Comparison of ENCODE assay signal across 9 cellular contexts in the genomic region with DNA sequence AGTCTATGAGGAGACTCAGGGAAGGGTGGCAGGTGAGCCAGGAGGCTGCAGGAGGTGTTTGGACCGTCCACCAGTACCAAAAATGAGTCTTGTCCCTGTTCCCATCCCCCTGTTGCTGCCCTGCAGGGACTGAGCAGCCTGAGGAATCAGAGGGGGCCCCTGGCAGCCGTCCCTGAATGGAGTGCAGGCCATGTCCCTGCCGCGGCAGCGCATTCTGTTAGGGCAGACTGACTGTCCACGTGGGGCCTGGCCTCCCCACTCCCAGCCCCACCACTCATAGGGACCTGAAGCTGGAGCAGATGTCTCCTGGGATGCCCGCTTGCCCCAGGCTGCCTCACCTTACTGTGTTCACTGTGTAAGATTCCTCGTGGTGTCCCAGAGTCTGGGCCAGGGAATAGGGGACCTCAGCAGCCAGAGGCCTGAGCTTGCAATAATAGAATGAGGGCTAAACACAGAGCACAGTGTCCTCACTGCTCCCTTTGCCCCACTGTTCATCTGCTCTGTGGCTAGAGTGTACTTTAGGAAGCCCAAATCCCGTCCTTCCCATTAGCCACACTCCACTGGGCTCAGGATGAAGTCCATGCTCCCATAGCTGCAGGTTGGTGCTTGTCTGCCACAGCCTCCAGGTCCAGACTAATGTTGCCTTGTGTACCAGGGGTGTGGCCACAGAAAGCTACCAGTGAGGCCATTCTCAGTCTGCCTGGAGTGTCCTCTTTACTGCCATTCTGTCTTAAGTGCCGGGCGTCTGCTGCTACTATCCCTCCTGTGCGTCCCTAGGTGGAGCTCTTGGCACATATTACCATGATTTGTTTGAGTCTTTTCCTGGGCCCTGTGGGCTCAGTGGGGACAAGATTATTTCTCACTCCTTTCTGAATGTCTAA.
A peak's percentile ranks its signal among the peaks of the same experiment; 100 is the strongest.
DNase-seq lines count a peak whose midpoint lies in the region; ATAC-seq, FAIRE-seq and TF ChIP-seq lines count a peak whose summit lies in the region.
"Had no signal": no experiment of that assay in that cellular context is flagged by ENCODE, and none has a peak within 500 bp of the region (broad histone marks: within the 10 kb centered on the region; RNA-seq: fewer than 3 reads in every experiment).

No MANE protein-coding gene starts in this region.

- no peak for TF ChIP-seq EP300 in GM12878 (IDR thresholded peaks at IDR 0.05; ENCODE audit: borderline replicate concordance in 1 of 2, control insufficient read depth in 1 of 2, low read depth in 2 of 2, low read length in 2 of 2)

- H3K9me3 ChIP-seq in GM12878 (replicated peaks; ENCODE audit: control insufficient read depth, insufficient read depth, low read length): no peaks in the 10 kb centered on the region
- no peaks in the 10 kb centered on the region for H3K9me3 ChIP-seq in kidney (ENCODE audit: control insufficient read depth in 1 of 2, low read length in 2 of 2)
- H3K9me3 ChIP-seq: psoas muscle had no signal

- POLR2A ChIA-PET in GM12878 (lab: Charles Lee): no interaction called here

- SMC1A ChIA-PET in GM12878 (lab: Charles Lee; ENCODE audit: uncharacterized antibody, unreplicated experiment): interaction anchor here (0.7 to 1.4 kb wide), 3 partner anchors 57 to 415 kb away, joined by 3 read pairs; no protein-coding TSS in a partner anchor

- H3K4me1 ChIP-seq in GM12878 (ENCODE audit: control insufficient read depth, insufficient read depth, low read length): no peaks in the 10 kb centered on the region
- peaks cover 0 to 2% of the 10 kb centered on the region in 2 donors for H3K4me1 ChIP-seq in kidney (ENCODE audit: control insufficient read depth in 1 of 2, insufficient read depth in 1 of 2, low read depth in 1 of 2, low read length in 2 of 2)
- H3K4me1 ChIP-seq: psoas muscle had no signal

- no peaks in the 10 kb centered on the region for H3K36me3 Mint-ChIP-seq in Calu3 (ENCODE audit: insufficient read depth, unreplicated experiment)

- RAD21 ChIA-PET in GM12878 (lab: Charles Lee; ENCODE audit: unreplicated experiment): no interaction called here

- no peaks in the 10 kb centered on the region for H3K9me3 Mint-ChIP-seq in Calu3 (ENCODE audit: low read depth, unreplicated experiment)

- BruUV-seq in Calu3 (replicated peaks; lab: Mats Ljungman, UMichigan): no TSS peak
- no TSS peak for BruUV-seq in GM12878 (replicated peaks; lab: Mats Ljungman, UMichigan)

- H3K27me3 Mint-ChIP-seq in Calu3 (ENCODE audit: unreplicated experiment): no peaks in the 10 kb centered on the region

- 45% methylated on average over 12 of the region's 12 CpGs for WGBS in GM12878 (ENCODE audit: insufficient coverage, insufficient replicate concordance, low lambda C conversion rate, missing lambda C conversion rate)

- no peak overlapping the region for H3K4me2 ChIP-seq in GM12878 (ENCODE audit: control insufficient read depth, insufficient read depth)

- no peak overlapping the region for H3K27ac ChIP-seq in HL-60 (replicated peaks)
- no peak overlapping the region for H3K27ac ChIP-seq in GM12878 (ENCODE audit: control insufficient read depth, insufficient read depth)
- H3K27ac ChIP-seq in kidney (ENCODE audit: low read depth in 2 of 2, low read length in 2 of 2): no peak overlapping the region
- H3K27ac ChIP-seq: psoas muscle had no signal

- H3K27me3 ChIP-seq in HL-60 (ENCODE audit: insufficient read depth, poor library complexity, severe bottlenecking) (no peaks in the 10 kb centered on the region), GM12878 (replicated peaks in 1 of 2; ENCODE audit: control insufficient read depth in 2 of 2, insufficient read depth in 2 of 2, low read length in 1 of 2) (no peaks in the 10 kb centered on the region)

- no peak overlapping the region for H3K27ac Mint-ChIP-seq in Calu3 (ENCODE audit: unreplicated experiment)

- no peaks in the 10 kb centered on the region for H4K20me1 ChIP-seq in GM12878 (ENCODE audit: control insufficient read depth, insufficient read depth)

- H3K79me2 ChIP-seq in GM12878 (ENCODE audit: control insufficient read depth, insufficient read depth, low read length): no peaks in the 10 kb centered on the region

- TF ChIP-seq CTCF in Calu3 (IDR thresholded peaks at IDR 0.05; ENCODE audit: unreplicated experiment) (peak; percentile 54), HL-60 (IDR thresholded peaks at IDR 0.05; ENCODE audit: insufficient read depth, low read length) (peak; percentile 65), GM12878 (IDR thresholded peaks at IDR 0.05 in 2 of 3, conservative IDR thresholded peaks at IDR 0.05 in 1 of 3; ENCODE audit: control insufficient read depth in 2 of 3, extremely low read depth in 1 of 3, insufficient read depth in 1 of 3, low read depth in 3 of 3, low read length in 3 of 3) (peak; percentile 48 to 68 (median 67); a peak in 5 of 6 replicates), kidney (IDR thresholded peaks at IDR 0.05; ENCODE audit: borderline replicate concordance, extremely low read depth, insufficient read depth) (peak; percentile 50)

- no peak overlapping the region for H3K4me3 Mint-ChIP-seq in Calu3 (ENCODE audit: low read depth, unreplicated experiment)

- 0 out of 2 replicates have a peak overlapping the region, but pooled peaks have one; percentile 1 for H3K4me3 ChIP-seq in HL-60 (replicated peaks; ENCODE audit: insufficient read depth, low read length)
- no peak overlapping the region for H3K4me3 ChIP-seq in GM12878
- H3K4me3 ChIP-seq in kidney (ENCODE audit: low read length in 2 of 2): no peak overlapping the region
- H3K4me3 ChIP-seq: psoas muscle had no signal

- peak; percentile 68 for TF ChIP-seq RAD21 in GM12878 (IDR thresholded peaks at IDR 0.05; ENCODE audit: insufficient read depth, low read depth, low read length)

- H2AFZ ChIP-seq in GM12878 (ENCODE audit: control insufficient read depth, low read depth, low read length): no peak overlapping the region

- no peaks in the 10 kb centered on the region for H3K4me1 Mint-ChIP-seq in Calu3 (ENCODE audit: low read depth, unreplicated experiment)

- FAIRE-seq in GM12878 (lab: Jason Lieb, UNC) (peak; percentile 64), kidney (lab: Jason Lieb, UNC) (no peak)

- CTCF ChIA-PET in Calu3 (lab: Charles Lee): interaction anchor here (0.5 to 1.1 kb wide), 7 partner anchors 18 to 400 kb away, joined by 3 to 11 read pairs (median 5); no protein-coding TSS in a partner anchor
- CTCF ChIA-PET in GM12878 (lab: Yijun Ruan, JAX): interaction anchor here (0.6 to 1.9 kb wide), 6 partner anchors 28 to 396 kb away, joined by 3 to 8 read pairs (median 3); no protein-coding TSS in a partner anchor

- DNase-seq in Calu3 (peak; percentile 64), HL-60 (ENCODE audit: low read depth in 1 of 2, low spot score in 1 of 2) (peak in 1 of 2 experiments; percentile 70), NCI-H526 (lab: John Stamatoyannopoulos, UW) (peak; percentile 73 to 85), GM12878 (ENCODE audit: low read depth, low spot score) (no peak), kidney (no peak)
- DNase-seq: psoas muscle had no signal

- TF ChIP-seq POLR2A in GM12878 (IDR thresholded peaks at IDR 0.05; ENCODE audit: low read depth, low read length): no peak

- H3K9ac ChIP-seq in GM12878 (ENCODE audit: control insufficient read depth, insufficient read depth, low read length): no peak overlapping the region
- H3K9ac ChIP-seq in kidney (ENCODE audit: low read length in 2 of 2): no peak overlapping the region

- intact Hi-C loops in Calu3 (cut with micrococcal nuclease; ENCODE audit: unreplicated experiment) (loop anchor here (1.0 to 5.0 kb wide), 4 partner anchors 237 to 395 kb away; no protein-coding TSS in a partner anchor), GM12878 (cut with micrococcal nuclease; ENCODE audit: unreplicated experiment) (loop anchor here (2.0 to 5.0 kb wide), 3 partner anchors 252 to 395 kb away; no protein-coding TSS in a partner anchor), kidney (cut with DNase I) (no loop called here)

- in situ Hi-C loops in GM12878 (cut with MboI): loop anchor here (10.0 kb wide), 1 partner anchor 389 kb away; no protein-coding TSS in a partner anchor

- H3K36me3 ChIP-seq in GM12878 (ENCODE audit: control insufficient read depth in 2 of 2, insufficient read depth in 2 of 2, low read length in 1 of 2): no peaks in the 10 kb centered on the region
- peaks cover 6 to 15% of the 10 kb centered on the region in 2 donors for H3K36me3 ChIP-seq in kidney (ENCODE audit: control insufficient read depth in 1 of 2, insufficient read depth in 2 of 2, low read length in 2 of 2)

- peak; percentile 87 for ATAC-seq in GM12878
- ATAC-seq in GM19455 (IDR thresholded peaks at IDR 0.05; ENCODE audit: unreplicated experiment): no peak
- ATAC-seq in GM21515 (IDR thresholded peaks at IDR 0.05; ENCODE audit: unreplicated experiment): no peak
- no peak for ATAC-seq in GM19395 (IDR thresholded peaks at IDR 0.05; ENCODE audit: unreplicated experiment)

TF ChIP-seq in GM12878, 131 proteins besides CTCF, POLR2A, EP300 and RAD21:
- TF ChIP-seq MEF2A (IDR thresholded peaks at IDR 0.05; ENCODE audit: insufficient read depth, low read depth, low read length) (no peak), RAD51 (IDR thresholded peaks at IDR 0.05) (no peak), ZNF217 (IDR thresholded peaks at IDR 0.05) (no peak), E2F4 (IDR thresholded peaks at IDR 0.05; ENCODE audit: low read depth, low read length) (no peak), JUNB (IDR thresholded peaks at IDR 0.05) (no peak), SMC3 (IDR thresholded peaks at IDR 0.05; ENCODE audit: borderline replicate concordance, low read length) (peak; percentile 31; the same call in 1 of the 2 replicates)
TF ChIP-seq in GM12878: peak in this region for 1.

Comparison
In these comparisons a context has a peak if more than half of its experiments do, and no peak if none do; other contexts are left out.
1. DNase-seq: peak in Calu3 (single experiment) and NCI-H526 (2 of 2); none in GM12878 (single experiment) and kidney (single experiment).
2. Peak in every context shown above with its lines, with median percentiles within 50 percentile points of each other: CTCF ChIP-seq.